Comparison of ENCODE assay signal across 1 cellular context in genomic region chr2:20620271-20620681, GRCh38.
TF ChIP-seq lines count a peak whose summit lies in the region.

No MANE protein-coding gene starts in this region.

TF ChIP-seq in SK-N-SH treated with all-trans-retinoic acid at 6 μM for 48 hours, 23 proteins besides CTCF, POLR2A, EP300 and RAD21 (continued from another document):
- TF ChIP-seq, protein P1, sequence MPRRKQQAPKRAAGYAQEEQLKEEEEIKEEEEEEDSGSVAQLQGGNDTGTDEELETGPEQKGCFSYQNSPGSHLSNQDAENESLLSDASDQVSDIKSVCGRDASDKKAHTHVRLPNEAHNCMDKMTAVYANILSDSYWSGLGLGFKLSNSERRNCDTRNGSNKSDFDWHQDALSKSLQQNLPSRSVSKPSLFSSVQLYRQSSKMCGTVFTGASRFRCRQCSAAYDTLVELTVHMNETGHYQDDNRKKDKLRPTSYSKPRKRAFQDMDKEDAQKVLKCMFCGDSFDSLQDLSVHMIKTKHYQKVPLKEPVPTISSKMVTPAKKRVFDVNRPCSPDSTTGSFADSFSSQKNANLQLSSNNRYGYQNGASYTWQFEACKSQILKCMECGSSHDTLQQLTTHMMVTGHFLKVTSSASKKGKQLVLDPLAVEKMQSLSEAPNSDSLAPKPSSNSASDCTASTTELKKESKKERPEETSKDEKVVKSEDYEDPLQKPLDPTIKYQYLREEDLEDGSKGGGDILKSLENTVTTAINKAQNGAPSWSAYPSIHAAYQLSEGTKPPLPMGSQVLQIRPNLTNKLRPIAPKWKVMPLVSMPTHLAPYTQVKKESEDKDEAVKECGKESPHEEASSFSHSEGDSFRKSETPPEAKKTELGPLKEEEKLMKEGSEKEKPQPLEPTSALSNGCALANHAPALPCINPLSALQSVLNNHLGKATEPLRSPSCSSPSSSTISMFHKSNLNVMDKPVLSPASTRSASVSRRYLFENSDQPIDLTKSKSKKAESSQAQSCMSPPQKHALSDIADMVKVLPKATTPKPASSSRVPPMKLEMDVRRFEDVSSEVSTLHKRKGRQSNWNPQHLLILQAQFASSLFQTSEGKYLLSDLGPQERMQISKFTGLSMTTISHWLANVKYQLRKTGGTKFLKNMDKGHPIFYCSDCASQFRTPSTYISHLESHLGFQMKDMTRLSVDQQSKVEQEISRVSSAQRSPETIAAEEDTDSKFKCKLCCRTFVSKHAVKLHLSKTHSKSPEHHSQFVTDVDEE (CRISPR knock-in tag; IDR thresholded peaks at IDR 0.05) = no peak
- TF ChIP-seq PPARA (CRISPR knock-in tag; IDR thresholded peaks at IDR 0.05; ENCODE audit: borderline replicate concordance) (no peak), ZFP3 (CRISPR knock-in tag; IDR thresholded peaks at IDR 0.05) (no peak), ARNTL (CRISPR knock-in tag; IDR thresholded peaks at IDR 0.05; ENCODE audit: borderline replicate concordance, low read depth) (no peak), ESRRG (CRISPR knock-in tag; IDR thresholded peaks at IDR 0.05) (no peak), OSR1 (CRISPR knock-in tag; IDR thresholded peaks at IDR 0.05) (no peak), ZNF70 (CRISPR knock-in tag; IDR thresholded peaks at IDR 0.05) (no peak)
